23 cellular contexts compared by ENCODE assay signal in the genomic region with DNA sequence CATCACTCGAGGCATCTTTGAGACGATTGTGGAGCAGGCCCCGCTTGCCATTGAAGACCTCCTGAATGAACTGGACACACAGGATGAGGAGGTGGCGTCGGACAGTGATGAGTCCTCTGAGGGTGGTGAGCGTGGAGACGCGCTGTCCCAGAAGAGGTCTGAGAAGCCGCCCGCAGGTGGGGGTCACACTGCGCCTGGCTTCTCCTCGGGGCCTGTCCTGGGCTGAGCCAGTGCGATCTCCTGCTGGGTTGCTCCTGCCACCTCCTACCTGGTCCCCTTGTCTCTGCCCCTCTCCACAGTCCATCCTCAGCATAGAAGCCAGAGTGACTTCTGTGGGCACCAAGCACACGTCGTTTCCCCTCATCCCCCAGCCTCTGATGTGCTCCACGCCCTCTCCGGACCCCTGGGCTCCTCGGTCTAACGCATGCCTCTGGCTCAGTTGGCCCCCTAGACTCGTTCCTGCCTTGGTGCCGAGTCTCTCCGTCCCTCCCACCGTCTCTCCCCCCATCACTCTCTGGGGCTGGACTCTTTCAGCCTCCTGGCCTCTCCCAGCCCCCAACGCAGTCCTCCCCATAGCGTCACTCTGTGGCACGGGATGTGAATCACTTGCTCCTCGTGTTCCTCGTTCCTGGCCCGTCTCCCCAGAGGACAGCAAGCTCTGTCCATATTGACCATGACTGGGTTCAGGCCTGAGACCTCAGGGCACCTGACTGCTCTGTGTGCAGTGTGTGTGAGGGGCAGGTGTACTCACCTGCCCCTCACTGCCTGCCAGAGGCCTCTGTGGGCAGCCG. TPM values are rescaled to one million over a fixed set of nuclear protein-coding genes. Genes with fewer than 3 reads are reported as not detected.
A peak's percentile ranks its signal among the peaks of the same experiment; 100 is the strongest.
DNase-seq lines count a peak whose midpoint lies in the region; ATAC-seq, FAIRE-seq and TF ChIP-seq lines count a peak whose summit lies in the region.
"Had no signal": no experiment of that assay in that cellular context is flagged by ENCODE, and none has a peak within 500 bp of the region (broad histone marks: within the 10 kb centered on the region; RNA-seq: fewer than 3 reads in every experiment).

No MANE protein-coding gene starts in this region.

- intact Hi-C loops in GM12878 (cut with micrococcal nuclease; ENCODE audit: unreplicated experiment) (no loop called here), kidney (cut with DNase I) (no loop called here), tibial artery (cut with DNase I; ENCODE audit: low total_unique reads) (no loop called here), stomach (cut with DNase I; ENCODE audit: low total_unique reads) (no loop called here)

- H3K9ac ChIP-seq in GM12878 (ENCODE audit: control insufficient read depth, insufficient read depth, low read length): no peak overlapping the region
- no peak overlapping the region for H3K9ac ChIP-seq in kidney (ENCODE audit: low read length in 2 of 2)

- no peaks in the 10 kb centered on the region for H4K20me1 ChIP-seq in GM12878 (ENCODE audit: control insufficient read depth, insufficient read depth)

- CTCF ChIA-PET in GM12878 (lab: Yijun Ruan, JAX): interaction anchor here (1.0 kb wide), 1 partner anchor 8 kb away, joined by 3 read pairs; no protein-coding TSS in a partner anchor

- no peaks in the 10 kb centered on the region for H3K27me3 ChIP-seq in H7 (ENCODE audit: control insufficient read depth, insufficient read depth, low read length)
- H3K27me3 ChIP-seq in GM12878 (replicated peaks in 1 of 2; ENCODE audit: control insufficient read depth in 2 of 2, insufficient read depth in 2 of 2, low read length in 1 of 2): no peaks in the 10 kb centered on the region
- H3K27me3 ChIP-seq in tibial artery: no peaks in the 10 kb centered on the region
- no peaks in the 10 kb centered on the region for H3K27me3 ChIP-seq in stomach

- no peaks in the 10 kb centered on the region for H3K4me1 ChIP-seq in GM12878 (ENCODE audit: control insufficient read depth, insufficient read depth, low read length)
- H3K4me1 ChIP-seq in kidney (ENCODE audit: control insufficient read depth in 1 of 2, insufficient read depth in 1 of 2, low read depth in 1 of 2, low read length in 2 of 2): no peaks in the 10 kb centered on the region
- H3K4me1 ChIP-seq in tibial artery: no peaks in the 10 kb centered on the region
- H3K4me1 ChIP-seq in stomach: no peaks in the 10 kb centered on the region

- ATAC-seq in activated naive CD4-positive, alpha-beta T cell treated with anti-CD3 and anti-CD28 coated beads, Interleukin-2, amount 50 U/mL, for 72 hours: no peak
- no peak for ATAC-seq in GM12878
- ATAC-seq: SK-N-SH treated with all-trans-retinoic acid at 6 μM for 48 hours had no signal

- peaks cover 67% of the 10 kb centered on the region for H3K36me3 ChIP-seq in H7 (replicated peaks; ENCODE audit: control insufficient read depth, insufficient read depth, low read length)
- peaks cover 32 to 69% of the 10 kb centered on the region in 2 experiments for H3K36me3 ChIP-seq in GM12878 (ENCODE audit: control insufficient read depth in 2 of 2, insufficient read depth in 2 of 2, low read length in 1 of 2)
- H3K36me3 ChIP-seq in kidney (ENCODE audit: control insufficient read depth in 1 of 2, insufficient read depth in 2 of 2, low read length in 2 of 2): peaks cover 24 to 58% of the 10 kb centered on the region in 2 donors
- peaks cover 71 to 99% (median 99%) of the 10 kb centered on the region in 3 donors for H3K36me3 ChIP-seq in tibial artery
- H3K36me3 ChIP-seq in stomach: peaks cover 84 to 100% (median 100%) of the 10 kb centered on the region in 4 donors

- no peak for TF ChIP-seq CTCF in GM12878 (IDR thresholded peaks at IDR 0.05 in 2 of 3, conservative IDR thresholded peaks at IDR 0.05 in 1 of 3; ENCODE audit: control insufficient read depth in 2 of 3, extremely low read depth in 1 of 3, insufficient read depth in 1 of 3, low read depth in 3 of 3, low read length in 3 of 3)
- TF ChIP-seq CTCF in kidney (IDR thresholded peaks at IDR 0.05; ENCODE audit: borderline replicate concordance, extremely low read depth, insufficient read depth): no peak
- TF ChIP-seq CTCF in tibial artery (IDR thresholded peaks at IDR 0.05): no peak
- TF ChIP-seq CTCF in stomach (IDR thresholded peaks at IDR 0.05): no peak

- no peak overlapping the region for H3K4me2 ChIP-seq in GM12878 (ENCODE audit: control insufficient read depth, insufficient read depth)
- H3K4me2 ChIP-seq: PC-9 had no signal

- H3K36me3 Mint-ChIP-seq in activated naive CD4-positive, alpha-beta T cell treated with anti-CD3 and anti-CD28 coated beads, Interleukin-2, amount 50 U/mL, for 72 hours: peaks cover 20 to 37% of the 10 kb centered on the region in 2 donors

- TF ChIP-seq POLR2A in GM12878 (IDR thresholded peaks at IDR 0.05; ENCODE audit: low read depth, low read length): peak; percentile 44
- TF ChIP-seq POLR2A in stomach (IDR thresholded peaks at IDR 0.05): no peak

- FAIRE-seq in GM12878 (lab: Jason Lieb, UNC) (no peak), kidney (lab: Jason Lieb, UNC) (no peak)
- FAIRE-seq: D721Med had no signal

- no peak overlapping the region for H3K4me3 ChIP-seq in H7 (ENCODE audit: insufficient read depth, low read depth, low read length)
- no peak overlapping the region for H3K4me3 ChIP-seq in GM12878
- H3K4me3 ChIP-seq in kidney (ENCODE audit: low read length in 2 of 2): no peak overlapping the region
- H3K4me3 ChIP-seq in tibial artery: no peak overlapping the region
- no peak overlapping the region for H3K4me3 ChIP-seq in stomach
- H3K4me3 ChIP-seq: PC-9 had no signal

- RAD21 ChIA-PET in GM12878 (lab: Charles Lee; ENCODE audit: unreplicated experiment): no interaction called here

- 94% methylated on average over 30 of the region's 30 CpGs for WGBS in GM12878 (ENCODE audit: insufficient coverage, insufficient replicate concordance, low lambda C conversion rate, missing lambda C conversion rate)
- WGBS in stomach, 5 donors: 88 to 94% (median 92%) methylated on average over 29 to 30 of the region's 30 CpGs

- in situ Hi-C loops in GM12878 (cut with MboI): no loop called here

- POLR2A ChIA-PET in GM12878 (lab: Charles Lee): no interaction called here

- no TSS peak for BruUV-seq in GM12878 (replicated peaks; lab: Mats Ljungman, UMichigan)

- H3K27ac ChIP-seq in GM12878 (ENCODE audit: control insufficient read depth, insufficient read depth) (no peak overlapping the region), kidney (ENCODE audit: low read depth in 2 of 2, low read length in 2 of 2) (no peak overlapping the region), tibial artery (no peak overlapping the region), stomach (no peak overlapping the region)
- H3K27ac ChIP-seq: C4-2B, PC-9 had no signal

- peak overlapping the region; percentile 23 to 88 for H3K27ac Mint-ChIP-seq in activated naive CD4-positive, alpha-beta T cell treated with anti-CD3 and anti-CD28 coated beads, Interleukin-2, amount 50 U/mL, for 72 hours
- H3K27ac Mint-ChIP-seq: H9, HFFc6 had no signal

- no peaks in the 10 kb centered on the region for H3K9me3 Mint-ChIP-seq in activated naive CD4-positive, alpha-beta T cell treated with anti-CD3 and anti-CD28 coated beads, Interleukin-2, amount 50 U/mL, for 72 hours
- H3K9me3 Mint-ChIP-seq: H9, HFFc6 had no signal

- peaks cover 7% of the 10 kb centered on the region for H3K79me2 ChIP-seq in GM12878 (ENCODE audit: control insufficient read depth, insufficient read depth, low read length)

- DNase-seq in activated naive CD4-positive, alpha-beta T cell treated with anti-CD3 and anti-CD28 coated beads, Interleukin-2, amount 50 U/mL, for 72 hours (ENCODE audit: low spot score in 2 of 2): no peak
- DNase-seq in activated naive CD4-positive, alpha-beta T cell treated with Interleukin-2 at 50 U/mL for 16 hours: no peak
- DNase-seq in H7 (peak; percentile 47), GM12878 (ENCODE audit: low read depth, low spot score) (no peak), kidney (peak; percentile 58), tibial artery (no peak), stomach (no peak), NCI-H226 (no peak)
- DNase-seq: EL, GF-D8, H9, HFFc6, MM.1S, NCI-H1092 treated with DMSO at 0.1 percent for 48 hours, NCI-H1436 treated with DMSO at 0.1 percent for 48 hours, NCI-H1930, NCI-H510A, NCI-H748 treated with DMSO at 0.1 percent for 48 hours, PC-9, RPMI8226 had no signal

- SMC1A ChIA-PET in GM12878 (lab: Charles Lee; ENCODE audit: uncharacterized antibody, unreplicated experiment): interaction anchor here (1.2 kb wide), 1 partner anchor 8 kb away, joined by 4 read pairs; the partner anchor contains the start of gene RRP1

- H3K9me3 ChIP-seq in GM12878 (replicated peaks; ENCODE audit: control insufficient read depth, insufficient read depth, low read length) (no peaks in the 10 kb centered on the region), kidney (ENCODE audit: control insufficient read depth in 1 of 2, low read length in 2 of 2) (no peaks in the 10 kb centered on the region), tibial artery (no peaks in the 10 kb centered on the region), stomach (no peaks in the 10 kb centered on the region)

- H2AFZ ChIP-seq in GM12878 (ENCODE audit: control insufficient read depth, low read depth, low read length): no peak overlapping the region
- H2AFZ ChIP-seq: PC-9 had no signal

- no peak for TF ChIP-seq RAD21 in GM12878 (IDR thresholded peaks at IDR 0.05; ENCODE audit: insufficient read depth, low read depth, low read length)

- TF ChIP-seq EP300 in GM12878 (IDR thresholded peaks at IDR 0.05; ENCODE audit: borderline replicate concordance in 1 of 2, control insufficient read depth in 1 of 2, low read depth in 2 of 2, low read length in 2 of 2): no peak
- no peak for TF ChIP-seq EP300 in stomach (IDR thresholded peaks at IDR 0.05)

RNA-seq across cellular contexts. Expression of gene RRP1, which starts 8.7 kb away (rescaled TPM):
- 10 to 100 TPM; 29.9 to 54.1 TPM for total RNA-seq in activated naive CD4-positive, alpha-beta T cell treated with anti-CD3 and anti-CD28 coated beads, Interleukin-2, amount 50 U/mL, for 72 hours
- 43.5 and 45.7 TPM in 2 replicates for total RNA-seq in H7 (2014; rRNA removed; shearing (Covaris generic))
- 118 and 141 TPM in 2 replicates for total RNA-seq in GM12878 (2013; cell fraction: nucleolus; rRNA removed)
- 32.5 and 40.9 TPM in 2 replicates for total RNA-seq in GM12878 (2014; rRNA removed)
- 22.3 and 23.8 TPM in 2 replicates for total RNA-seq in GM12878 (2014; rRNA removed; fragmentation: Illumina TruSeq; extraction: Trizol)
- total RNA-seq in GM12878 (2021): 58.7 and 65.3 TPM in 2 replicates
- 12.8 TPM for polyA plus RNA-seq in GM12878 (2011; ENCODE audit: low read depth)
- polyA plus RNA-seq in GM12878 (2011; rRNA removed): 21.8 and 26.0 TPM in 2 replicates
- polyA plus RNA-seq in GM12878 (2011; cell fraction: cytosol; rRNA removed): 24.5 and 28.0 TPM in 2 replicates
- 94.1 and 106 TPM in 2 replicates for polyA plus RNA-seq in GM12878 (2011; cell fraction: nucleus; rRNA removed)
- polyA plus RNA-seq in GM12878 (2012): 24.5 and 28.7 TPM in 2 replicates
- polyA plus RNA-seq in GM12878 (2014; fragmentation: Illumina TruSeq; extraction: Trizol): 27.4 and 48.9 TPM in 2 replicates
- polyA plus RNA-seq in GM12878 (2014; fragmentation: Nextera tagmentation; extraction: Ambion mirVana): 1 to 10 TPM in 1 of 2 experiments, under 1 TPM in 1; 0.34 to 4.3 TPM
- 29.3 and 33.8 TPM in 2 replicates for polyA plus RNA-seq in GM12878 (2014; rRNA removed)
- polyA plus RNA-seq in GM12878 (2016; fragmentation: Nextera tagmentation; extraction: Ambion mirVana): 10 to 100 TPM; 56.1 to 70.8 TPM
- 18.4 and 26.8 TPM in 2 replicates for polyA minus RNA-seq in GM12878 (2011; rRNA and poly(A)+ RNA removed)
- polyA minus RNA-seq in GM12878 (2011; cell fraction: cytosol; rRNA and poly(A)+ RNA removed): 8.8 and 11.2 TPM in 2 replicates
- 38.6 and 59.0 TPM in 2 replicates for polyA minus RNA-seq in GM12878 (2011; cell fraction: nucleus; rRNA and poly(A)+ RNA removed)
- 18.7 TPM for total RNA-seq in kidney
- 12.9 TPM for polyA plus RNA-seq in kidney (ENCODE audit: insufficient read depth, low read depth, low replicate concordance)
- 10 to 100 TPM; 11.9 to 25.6 (median 18.2) TPM for total RNA-seq in stomach
- 10 to 100 TPM; 10.6 to 17.2 (median 15.6) TPM for polyA plus RNA-seq in stomach

RNA-seq across cellular contexts. Expression of gene CSTB, which starts 22.0 kb away (rescaled TPM):
- total RNA-seq in activated naive CD4-positive, alpha-beta T cell treated with anti-CD3 and anti-CD28 coated beads, Interleukin-2, amount 50 U/mL, for 72 hours: 10 to 100 TPM; 19.8 to 36.7 TPM
- total RNA-seq in H7 (2014; rRNA removed; shearing (Covaris generic)): 28.5 and 29.6 TPM in 2 replicates
- 9.7 and 10.0 TPM in 2 replicates for total RNA-seq in GM12878 (2013; cell fraction: nucleolus; rRNA removed)
- total RNA-seq in GM12878 (2014; rRNA removed) (18.6 and 25.9 TPM in 2 replicates), GM12878 (2014; rRNA removed; fragmentation: Illumina TruSeq; extraction: Trizol) (20.4 and 20.6 TPM in 2 replicates), GM12878 (2021) (38.3 and 39.5 TPM in 2 replicates), kidney (74.5 TPM), stomach (10 to 100 TPM in 3 of 5 donors, 1 to 10 TPM in 1, under 1 TPM in 1; 0.58 to 36.4 (median 13.0) TPM)
- 42.8 TPM for polyA plus RNA-seq in GM12878 (2011; ENCODE audit: low read depth)
- polyA plus RNA-seq in GM12878 (2011; rRNA removed) (43.3 and 45.6 TPM in 2 replicates), GM12878 (2014; fragmentation: Illumina TruSeq; extraction: Trizol) (30.1 and 53.5 TPM in 2 replicates), GM12878 (2014; fragmentation: Nextera tagmentation; extraction: Ambion mirVana) (10 to 100 TPM; 12.5 to 20.2 TPM), GM12878 (2014; rRNA removed) (51.8 and 68.2 TPM in 2 replicates), GM12878 (2016; fragmentation: Nextera tagmentation; extraction: Ambion mirVana) (10 to 100 TPM; 82.3 to 82.7 TPM), kidney (ENCODE audit: insufficient read depth, low read depth, low replicate concordance) (97.8 TPM), stomach (100 to 1,000 TPM in 1 of 3 donors, 10 to 100 TPM in 2; 82.5 to 403 (median 97.0) TPM)
- polyA plus RNA-seq in GM12878 (2011; cell fraction: cytosol; rRNA removed): 75.9 and 87.5 TPM in 2 replicates
- 33.9 and 42.2 TPM in 2 replicates for polyA plus RNA-seq in GM12878 (2011; cell fraction: nucleus; rRNA removed)
- polyA plus RNA-seq in GM12878 (2012): 56.7 and 57.9 TPM in 2 replicates
- 31.5 and 36.7 TPM in 2 replicates for polyA minus RNA-seq in GM12878 (2011; rRNA and poly(A)+ RNA removed)
- polyA minus RNA-seq in GM12878 (2011; cell fraction: cytosol; rRNA and poly(A)+ RNA removed): 7.4 and 11.2 TPM in 2 replicates
- polyA minus RNA-seq in GM12878 (2011; cell fraction: nucleus; rRNA and poly(A)+ RNA removed): 9.4 and 9.8 TPM in 2 replicates

Comparison
In these comparisons a context has a peak if more than half of its experiments do, and no peak if none do; other contexts are left out.
1. DNase-seq: peak in H7 (single experiment) and kidney (single experiment); none in activated naive CD4-positive, alpha-beta T cell treated with anti-CD3 and anti-CD28 coated beads, Interleukin-2, amount 50 U/mL, for 72 hours (0 of 2), activated naive CD4-positive, alpha-beta T cell treated with Interleukin-2 at 50 U/mL for 16 hours (single experiment), GM12878 (single experiment), tibial artery (0 of 2), stomach (single experiment) and NCI-H226 (single experiment).